Comparison of ENCODE assay signal across 9 cellular contexts in genomic region chr4:41142356-41142755, GRCh38.
DNase-seq lines count a peak whose midpoint lies in the region; ATAC-seq, FAIRE-seq and TF ChIP-seq lines count a peak whose summit lies in the region.
"Had no signal": no experiment of that assay in that cellular context is flagged by ENCODE, and none has a peak within 500 bp of the region (broad histone marks: within the 10 kb centered on the region; RNA-seq: fewer than 3 reads in every experiment).

No MANE protein-coding gene starts in this region.

- WGBS in pancreas, 2 donors = 66 to 69% methylated on average over 5 of the region's 5 CpGs
- WGBS in urinary bladder = 32% methylated on average over 5 of the region's 5 CpGs

- H3K36me3 ChIP-seq in pancreas (no peaks in the 10 kb centered on the region), urinary bladder (ENCODE audit: insufficient read depth) (no peaks in the 10 kb centered on the region), mucosa of descending colon (ENCODE audit: low read depth) (no peaks in the 10 kb centered on the region)

- no peak for FAIRE-seq in pancreas (lab: Jason Lieb, UNC)

- no peaks in the 10 kb centered on the region for H3K27me3 ChIP-seq in pancreas

- intact Hi-C loops in Right ventricle myocardium superior (cut with DNase I) (no loop called here), pancreas (cut with DNase I) (no loop called here), mucosa of descending colon (cut with DNase I, micrococcal nuclease) (no loop called here)

- H3K27ac ChIP-seq in pancreas (peak overlapping the region in 3 of 4 donors; percentile 28 to 71 (median 68)), urinary bladder (ENCODE audit: low read depth) (peak overlapping the region; percentile 31)
- H3K27ac ChIP-seq: KMS-11 had no signal

- peaks cover 0 to 31% (median 28%) of the 10 kb centered on the region in 3 donors for H3K4me1 ChIP-seq in pancreas
- H3K4me1 ChIP-seq in urinary bladder (ENCODE audit: insufficient read depth) = no peaks in the 10 kb centered on the region
- no peaks in the 10 kb centered on the region for H3K4me1 ChIP-seq in mucosa of descending colon (ENCODE audit: low read depth)

- H3K4me3 ChIP-seq in astrocyte of the cerebellum (ENCODE audit: low read depth, low read length) = peak overlapping the region; percentile 6
- H3K4me3 ChIP-seq in pancreas = no peak overlapping the region
- no peak overlapping the region for H3K4me3 ChIP-seq in urinary bladder (ENCODE audit: low read depth, low read length)
- no peak overlapping the region for H3K4me3 ChIP-seq in mucosa of descending colon

- ATAC-seq in Right ventricle myocardium superior (ENCODE audit: poor library complexity) (peak; percentile 48), pancreas (no peak), GM21447 (IDR thresholded peaks at IDR 0.05; ENCODE audit: unreplicated experiment) (no peak), HG03175 (IDR thresholded peaks at IDR 0.05; ENCODE audit: unreplicated experiment) (no peak), mucosa of descending colon (no peak)

- in situ Hi-C loops in astrocyte of the cerebellum (cut with HindIII; ENCODE audit: low sequenced_read_pairs) = no loop called here

- DNase-seq in astrocyte of the cerebellum (ENCODE audit: low read depth) (no peak), Right ventricle myocardium superior (peak; percentile 57), pancreas (no peak), mucosa of descending colon (no peak)
- DNase-seq: Calu3 had no signal

- no peaks in the 10 kb centered on the region for H3K9me3 ChIP-seq in pancreas
- H3K9me3 ChIP-seq in mucosa of descending colon = no peaks in the 10 kb centered on the region

- no peak for TF ChIP-seq CTCF in astrocyte of the cerebellum (IDR thresholded peaks at IDR 0.05; ENCODE audit: low read depth, low read length, missing control alignments)
- TF ChIP-seq CTCF in pancreas (IDR thresholded peaks at IDR 0.05) = no peak
- TF ChIP-seq CTCF in mucosa of descending colon (IDR thresholded peaks at IDR 0.05) = no peak
